ENCODE assay signal across 1 cellular context in genomic region chr10:72318383-72319262, GRCh38.
TF ChIP-seq lines count a peak whose summit lies in the region.

No MANE protein-coding gene starts in this region.

TF ChIP-seq in K562, 482 proteins besides CTCF, POLR2A, EP300 and RAD21 (continued from another document):
- TF ChIP-seq, protein P1, sequence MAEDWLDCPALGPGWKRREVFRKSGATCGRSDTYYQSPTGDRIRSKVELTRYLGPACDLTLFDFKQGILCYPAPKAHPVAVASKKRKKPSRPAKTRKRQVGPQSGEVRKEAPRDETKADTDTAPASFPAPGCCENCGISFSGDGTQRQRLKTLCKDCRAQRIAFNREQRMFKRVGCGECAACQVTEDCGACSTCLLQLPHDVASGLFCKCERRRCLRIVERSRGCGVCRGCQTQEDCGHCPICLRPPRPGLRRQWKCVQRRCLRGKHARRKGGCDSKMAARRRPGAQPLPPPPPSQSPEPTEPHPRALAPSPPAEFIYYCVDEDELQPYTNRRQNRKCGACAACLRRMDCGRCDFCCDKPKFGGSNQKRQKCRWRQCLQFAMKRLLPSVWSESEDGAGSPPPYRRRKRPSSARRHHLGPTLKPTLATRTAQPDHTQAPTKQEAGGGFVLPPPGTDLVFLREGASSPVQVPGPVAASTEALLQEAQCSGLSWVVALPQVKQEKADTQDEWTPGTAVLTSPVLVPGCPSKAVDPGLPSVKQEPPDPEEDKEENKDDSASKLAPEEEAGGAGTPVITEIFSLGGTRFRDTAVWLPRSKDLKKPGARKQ (CRISPR knock-in tag; IDR thresholded peaks at IDR 0.05), result no peak
- TF ChIP-seq ZNF318 (IDR thresholded peaks at IDR 0.05; ENCODE audit: borderline replicate concordance in 1 of 2, low read depth in 1 of 2) (no peak), RFX5 (IDR thresholded peaks at IDR 0.05; ENCODE audit: low read depth, low read length) (no peak), BCOR (IDR thresholded peaks at IDR 0.05) (0 out of 2 replicates have a peak, but pooled peaks have one; percentile 38), FOXA3 (CRISPR knock-in tag; conservative IDR thresholded peaks at IDR 0.05 in 1 of 2, IDR thresholded peaks at IDR 0.05 in 1 of 2) (no peak), ZNF384 (IDR thresholded peaks at IDR 0.05; ENCODE audit: low read depth, low read length) (no peak), BACH1 (tag; IDR thresholded peaks at IDR 0.05) (peak; percentile 24; the same call in 1 of the 2 replicates), FOXP4 (CRISPR knock-in tag; IDR thresholded peaks at IDR 0.05; ENCODE audit: borderline replicate concordance) (no peak), SMARCA4 (IDR thresholded peaks at IDR 0.05) (no peak), CREBBP (IDR thresholded peaks at IDR 0.05; ENCODE audit: low read depth, low read length) (no peak), KDM1A (IDR thresholded peaks at IDR 0.05) (peak; percentile 64 to 80; a peak in 2 of 4 replicates), RCOR1 (IDR thresholded peaks at IDR 0.05; ENCODE audit: borderline replicate concordance in 1 of 2, low read depth in 2 of 2, low read length in 2 of 2) (peak in 1 of 2 experiments; percentile 6; a peak in 1 of 4 replicates), ZFP36 (IDR thresholded peaks at IDR 0.05; ENCODE audit: low read depth, low read length, partially characterized antibody) (peak; percentile 53), ZNF780A (CRISPR knock-in tag; IDR thresholded peaks at IDR 0.05) (no peak), HNRNPUL1 (IDR thresholded peaks at IDR 0.05; ENCODE audit: low read length) (no peak), TEAD4 (IDR thresholded peaks at IDR 0.05; ENCODE audit: low read length) (no peak), TEAD4 (CRISPR knock-in tag; IDR thresholded peaks at IDR 0.05; ENCODE audit: borderline replicate concordance) (no peak), RBM25 (IDR thresholded peaks at IDR 0.05; ENCODE audit: low read depth, low read length, severe bottlenecking) (peak; percentile 70)
TF ChIP-seq in K562: peak in this region for 6.
